ENCODE assay signal across 1 cellular context in the genomic region with DNA sequence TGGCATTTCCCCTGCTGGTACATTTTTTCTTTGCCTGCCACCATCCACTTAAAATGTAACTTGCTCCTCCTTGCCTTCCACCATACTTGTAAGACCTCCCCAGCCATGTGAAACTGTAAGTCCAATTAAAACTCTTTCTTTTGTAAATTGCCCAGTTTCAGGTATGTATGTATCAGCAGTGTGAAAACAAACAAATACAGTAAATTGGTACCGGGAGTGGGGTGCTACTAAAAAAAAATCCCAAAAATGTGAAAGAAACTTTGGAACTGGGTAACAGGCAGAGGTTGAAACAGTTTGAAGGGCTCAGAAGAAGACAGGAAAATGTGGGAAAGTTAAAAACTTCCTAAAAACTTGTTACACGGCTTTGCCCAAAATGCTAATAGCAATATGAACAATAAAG.
A peak's percentile ranks its signal among the peaks of the same experiment; 100 is the strongest.
TF ChIP-seq lines count a peak whose summit lies in the region.

No MANE protein-coding gene starts in this region.

TF ChIP-seq in K562, 482 proteins besides CTCF, POLR2A, EP300 and RAD21 (continued from another document):
- TF ChIP-seq, protein P1, sequence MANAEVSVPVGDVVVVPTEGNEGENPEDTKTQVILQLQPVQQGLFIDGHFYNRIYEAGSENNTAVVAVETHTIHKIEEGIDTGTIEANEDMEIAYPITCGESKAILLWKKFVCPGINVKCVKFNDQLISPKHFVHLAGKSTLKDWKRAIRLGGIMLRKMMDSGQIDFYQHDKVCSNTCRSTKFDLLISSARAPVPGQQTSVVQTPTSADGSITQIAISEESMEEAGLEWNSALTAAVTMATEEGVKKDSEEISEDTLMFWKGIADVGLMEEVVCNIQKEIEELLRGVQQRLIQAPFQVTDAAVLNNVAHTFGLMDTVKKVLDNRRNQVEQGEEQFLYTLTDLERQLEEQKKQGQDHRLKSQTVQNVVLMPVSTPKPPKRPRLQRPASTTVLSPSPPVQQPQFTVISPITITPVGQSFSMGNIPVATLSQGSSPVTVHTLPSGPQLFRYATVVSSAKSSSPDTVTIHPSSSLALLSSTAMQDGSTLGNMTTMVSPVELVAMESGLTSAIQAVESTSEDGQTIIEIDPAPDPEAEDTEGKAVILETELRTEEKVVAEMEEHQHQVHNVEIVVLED (CRISPR knock-in tag; IDR thresholded peaks at IDR 0.05), result no peak
- peak; percentile 78 for TF ChIP-seq ZNF707 (CRISPR knock-in tag; conservative IDR thresholded peaks at IDR 0.05)
- no peak for TF ChIP-seq YY1 (IDR thresholded peaks at IDR 0.05; ENCODE audit: borderline replicate concordance in 1 of 3, control insufficient read depth in 1 of 3, extremely low read depth in 1 of 3, insufficient read depth in 3 of 3, insufficient read length in 1 of 3, insufficient replicate concordance in 2 of 3, low read depth in 1 of 3, low read length in 2 of 3)
- TF ChIP-seq SIRT6 (IDR thresholded peaks at IDR 0.05; ENCODE audit: low read depth, low read length), result no peak
